In genomic region chr9:18294229-18294628, GRCh38 we compare ENCODE assay signal across 25 cellular contexts.
"Had no signal": no experiment of that assay in that cellular context is flagged by ENCODE, and none has a peak within 500 bp of the region (broad histone marks: within the 10 kb centered on the region; RNA-seq: fewer than 3 reads in every experiment).

No MANE protein-coding gene starts in this region.

- H3K27ac ChIP-seq: lower lobe of right lung, neutrophil, psoas muscle, spleen, testis, transverse colon had no signal

- H3K4me3 ChIP-seq: heart left ventricle, lower lobe of right lung, psoas muscle, spleen, testis, transverse colon had no signal

- H3K9me3 ChIP-seq: heart left ventricle, lower lobe of right lung, neutrophil, psoas muscle, spleen, testis, transverse colon had no signal

- H3K27me3 ChIP-seq: heart left ventricle, neutrophil, spleen, testis, transverse colon had no signal

- DNase-seq: cerebellar nuclear complex; effector CD4-positive, alpha-beta T cell; endodermal cell; foreskin melanocyte; heart left ventricle; hypothalamus; kidney glomerular epithelial cell; lower lobe of right lung; midbrain; psoas muscle; retina; spleen; stimulated activated CD4-positive, alpha-beta T cell treated with anti-CD3 and anti-CD28 coated beads, Interleukin-15, amount 100 ng/mL, for 24 hours; stimulated activated CD4-positive, alpha-beta T cell treated with anti-CD3 and anti-CD28 coated beads, Interleukin-1b, Interleukin-23, amount 100 ng/mL, for 48 hours; stimulated activated CD4-positive, alpha-beta T cell treated with anti-CD3 and anti-CD28 coated beads, Interleukin-4, amount 100 ng/mL, for 24 hours; stimulated activated naive B cell treated with anti-CD40 and anti-IgM and Interleukin-4, amounts not matched to agents 10 μg/mL and 1 μg/mL and 100 μg/mL, for 72 hours; stimulated activated naive CD8-positive, alpha-beta T cell treated with anti-CD3 and anti-CD28 coated beads, Interleukin-15, amount 100 ng/mL, for 72 hours; testis; transverse colon had no signal

- H3K36me3 ChIP-seq: heart left ventricle, lower lobe of right lung, neutrophil, spleen, transverse colon had no signal

- H3K4me1 ChIP-seq: lower lobe of right lung, psoas muscle, spleen, transverse colon had no signal

- ATAC-seq: left lobe of liver; lower lobe of right lung; natural killer cell treated with Interleukin-12 subunit alpha and Interleukin-12 subunit beta and Interleukin-15 and Interleukin-18, amount 100 ng/mL, for 72 hours; psoas muscle; sciatic nerve; stimulated activated naive B cell treated with anti-CD40 and anti-IgM and Interleukin-4, amounts not matched to agents 10 μg/mL and 1 μg/mL and 100 μg/mL, for 72 hours; stimulated activated naive CD8-positive, alpha-beta T cell treated with anti-CD3 and anti-CD28 coated beads, Interleukin-15, amount 100 ng/mL, for 72 hours had no signal

- FAIRE-seq: colon, islet of Langerhans had no signal
